ENCODE assay signal across 8 cellular contexts in the genomic region with DNA sequence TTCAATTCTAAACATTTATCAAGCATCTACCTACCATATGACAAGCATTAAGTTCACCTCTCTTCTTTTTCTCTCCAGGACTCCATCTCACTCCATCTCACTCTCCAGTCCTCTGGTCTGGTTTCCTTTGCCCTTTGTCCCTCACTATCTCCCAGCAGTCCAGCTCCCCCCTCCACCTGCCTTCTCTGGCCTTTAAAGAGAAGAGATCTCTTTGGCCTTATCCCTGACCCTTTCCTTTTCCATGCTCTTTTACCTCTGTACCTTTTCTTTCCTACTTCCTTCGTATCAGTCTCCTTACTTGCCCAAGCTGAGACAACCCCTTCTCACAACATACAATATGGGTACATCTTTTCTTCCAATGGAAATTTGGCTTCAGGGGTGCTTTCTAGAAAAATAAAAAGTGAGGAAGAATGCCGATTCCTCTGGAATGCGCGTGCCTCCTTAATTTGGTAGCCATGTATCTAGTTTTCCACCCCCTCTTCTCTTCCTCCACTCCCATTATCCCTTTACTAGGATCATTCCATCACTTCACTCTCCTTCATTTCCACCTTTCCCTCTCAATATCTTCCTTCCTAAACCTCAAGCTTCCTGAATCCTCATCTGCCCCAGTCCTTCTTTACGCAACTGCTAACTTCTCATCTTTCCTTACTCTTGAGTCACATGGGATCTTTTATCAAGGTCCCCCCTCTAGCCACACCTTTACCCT. TPM values are rescaled to one million over a fixed set of nuclear protein-coding genes. Genes with fewer than 3 reads are reported as not detected.
DNase-seq lines count a peak whose midpoint lies in the region; ATAC-seq and TF ChIP-seq lines count a peak whose summit lies in the region.

No MANE protein-coding gene starts in this region.

- peaks cover 29% of the 10 kb centered on the region for H3K36me3 Mint-ChIP-seq in CD8-positive, alpha-beta T cell

- H3K4me1 ChIP-seq in CD8-positive, alpha-beta T cell (ENCODE audit: insufficient read depth, low read length), result peaks cover 59% of the 10 kb centered on the region
- peaks cover 61% of the 10 kb centered on the region for H3K4me1 ChIP-seq in mononuclear cell (ENCODE audit: insufficient read depth, low read length)

- H3K27ac ChIP-seq in CD8-positive, alpha-beta T cell (ENCODE audit: low read depth, low read length), result peak overlapping the region; percentile 89
- H3K27ac ChIP-seq in caudate nucleus (ENCODE audit: low read depth, low read length), result peak overlapping the region; percentile 99

- no peaks in the 10 kb centered on the region for H3K27me3 Mint-ChIP-seq in CD8-positive, alpha-beta T cell (ENCODE audit: low read depth)

- POLR2A ChIA-PET in CD8-positive, alpha-beta T cell (lab: Charles Lee), result interaction anchor here (1.3 to 5.7 kb wide), 5 partner anchors 13 to 48 kb away, joined by 3 to 95 read pairs (median 11); a partner anchor contains a TSS

- H3K9me3 Mint-ChIP-seq in CD8-positive, alpha-beta T cell, result no peaks in the 10 kb centered on the region

- H3K27me3 ChIP-seq in CD8-positive, alpha-beta T cell (ENCODE audit: insufficient read depth, low read length), result no peaks in the 10 kb centered on the region
- H3K27me3 ChIP-seq in MG63, result no peaks in the 10 kb centered on the region
- H3K27me3 ChIP-seq in mononuclear cell (ENCODE audit: insufficient read depth, low read length), result no peaks in the 10 kb centered on the region

- intact Hi-C loops in CD8-positive, alpha-beta T cell (cut with DNase I, micrococcal nuclease), result loop anchor here (1.0 to 10.0 kb wide), 13 partner anchors 14 to 1559 kb away; a partner anchor contains a TSS

- peak overlapping the region; percentile 93 for H3K4me3 Mint-ChIP-seq in CD8-positive, alpha-beta T cell

- CTCF ChIA-PET in CD8-positive, alpha-beta T cell (lab: Charles Lee), result interaction anchor here (1.0 to 2.5 kb wide), 3 partner anchors 19 to 58 kb away, joined by 3 to 12 read pairs (median 3); no protein-coding TSS in a partner anchor

- peaks cover 79% of the 10 kb centered on the region for H3K4me1 Mint-ChIP-seq in CD8-positive, alpha-beta T cell (ENCODE audit: low read depth)

- H3K27ac Mint-ChIP-seq in CD8-positive, alpha-beta T cell, result peak overlapping the region; percentile 96

- H3K36me3 ChIP-seq in CD8-positive, alpha-beta T cell (ENCODE audit: insufficient read depth, low read length), result peaks cover 5% of the 10 kb centered on the region
- H3K36me3 ChIP-seq in MG63, result no peaks in the 10 kb centered on the region

- TF ChIP-seq CTCF in CD8-positive, alpha-beta T cell (IDR thresholded peaks at IDR 0.05), result no peak

- H3K4me3 ChIP-seq in CD8-positive, alpha-beta T cell (ENCODE audit: low read depth, low read length), result peak overlapping the region; percentile 71
- peak overlapping the region; percentile 66 for H3K4me3 ChIP-seq in MG63
- H3K4me3 ChIP-seq in mononuclear cell (ENCODE audit: low read length), result peak overlapping the region; percentile 76

- no peak for ATAC-seq in CD8-positive, alpha-beta T cell
- ATAC-seq in HG02885 (IDR thresholded peaks at IDR 0.05; ENCODE audit: poor library complexity, unreplicated experiment), result no peak
- no peak for ATAC-seq in GM18868 (IDR thresholded peaks at IDR 0.05; ENCODE audit: unreplicated experiment)

- no peaks in the 10 kb centered on the region for H3K9me3 ChIP-seq in CD8-positive, alpha-beta T cell (ENCODE audit: low read length)
- H3K9me3 ChIP-seq in MG63 (no peaks in the 10 kb centered on the region), mononuclear cell (ENCODE audit: low read depth, low read length) (no peaks in the 10 kb centered on the region)

- DNase-seq in CD8-positive, alpha-beta T cell, result no peak
- DNase-seq in MG63 (no peak), caudate nucleus (lab: John Stamatoyannopoulos, UW) (no peak), NOMO-1 treated with DMSO at 0.1 percent for 48 hours (lab: John Stamatoyannopoulos, UW; ENCODE audit: unreplicated experiment) (no peak), iPS-NIHi7 (ENCODE audit: extremely low spot score) (no peak)

RNA-seq across cellular contexts. Expression of a gene that starts 0.7 kb away (rescaled TPM):
- total RNA-seq in CD8-positive, alpha-beta T cell, result 10 to 100 TPM; 12.4 to 13.7 TPM
- 22.8 and 24.8 TPM in 2 replicates for total RNA-seq in MG63 (2014; rRNA removed; shearing (Covaris generic); ENCODE audit: low replicate concordance)
- total RNA-seq in mononuclear cell, result 12.9 TPM

RNA-seq across cellular contexts. Expression of a gene that starts 1.6 kb away (rescaled TPM):
- 10 to 100 TPM in 1 of 2 experiments, 1 to 10 TPM in 1; 10.0 to 11.5 TPM for total RNA-seq in CD8-positive, alpha-beta T cell
- total RNA-seq in MG63 (2014; rRNA removed; shearing (Covaris generic); ENCODE audit: low replicate concordance), result 28.7 and 38.3 TPM in 2 replicates
- total RNA-seq in mononuclear cell, result 13.2 TPM

RNA-seq across cellular contexts. Expression of a gene that starts 7.4 kb away (rescaled TPM):
- 10 to 100 TPM; 11.9 to 12.5 TPM for total RNA-seq in CD8-positive, alpha-beta T cell
- 1.4 TPM in 1 of 2 replicates, not detected in the other for total RNA-seq in MG63 (2014; rRNA removed; shearing (Covaris generic); ENCODE audit: low replicate concordance)
- 1.5 TPM for total RNA-seq in mononuclear cell

RNA-seq across cellular contexts. Expression of a gene that starts 12.2 kb away (rescaled TPM):
- 10 to 100 TPM; 17.4 to 18.1 TPM for total RNA-seq in CD8-positive, alpha-beta T cell
- total RNA-seq in MG63 (2014; rRNA removed; shearing (Covaris generic); ENCODE audit: low replicate concordance), result 1.0 and 2.8 TPM in 2 replicates
- 0.73 TPM for total RNA-seq in mononuclear cell

RNA-seq across cellular contexts. Expression of a gene that starts 13.4 kb away (rescaled TPM):
- 10 to 100 TPM; 53.3 to 54.4 TPM for total RNA-seq in CD8-positive, alpha-beta T cell
- 10.9 and 13.2 TPM in 2 replicates for total RNA-seq in MG63 (2014; rRNA removed; shearing (Covaris generic); ENCODE audit: low replicate concordance)
- total RNA-seq in mononuclear cell, result 49.5 TPM
